In genomic region chr3:171658801-171659200, GRCh38 we compare ENCODE assay signal across 14 cellular contexts.
"Had no signal": no experiment of that assay in that cellular context is flagged by ENCODE, and none has a peak within 500 bp of the region (broad histone marks: within the 10 kb centered on the region; RNA-seq: fewer than 3 reads in every experiment).

No MANE protein-coding gene starts in this region.

- H3K4me3 ChIP-seq: breast epithelium, lower lobe of right lung, thyroid gland had no signal

- H3K9me3 ChIP-seq: breast epithelium, lower lobe of right lung, thyroid gland had no signal

- H3K27ac ChIP-seq: breast epithelium, lower lobe of right lung, thyroid gland had no signal

- DNase-seq: activated CD4-positive, alpha-beta T cell treated with anti-CD3 and anti-CD28 coated beads, Interleukin-2, amount 10 ng/mL, durations not matched to agents 24 days and 14 days; activated CD8-positive, alpha-beta T cell treated with anti-CD3 and anti-CD28 coated beads for 36 hours; activated naive CD4-positive, alpha-beta T cell treated with Interleukin-2 at 50 U/mL for 16 hours; activated T-cell treated with anti-CD3 and anti-CD28 coated beads, Interleukin-2, amount 50 U/mL, for 1 hour; anterior cingulate cortex; effector CD8-positive, alpha-beta T cell; left cardiac atrium; lower lobe of right lung; retina; stimulated activated CD8-positive, alpha-beta memory T cell treated with anti-CD3 and anti-CD28 coated beads, Interleukin-4, amount 100 ng/mL, for 48 hours; stimulated activated naive CD4-positive, alpha-beta T cell; T1000; thyroid gland had no signal

- H3K36me3 ChIP-seq: breast epithelium, thyroid gland had no signal

- H3K27me3 ChIP-seq: breast epithelium, thyroid gland had no signal

- H3K4me1 ChIP-seq: breast epithelium, lower lobe of right lung had no signal
